ENCODE assay signal across 32 cellular contexts in genomic region chr12:107423531-107423930, GRCh38.
"Had no signal": no experiment of that assay in that cellular context is flagged by ENCODE, and none has a peak within 500 bp of the region (broad histone marks: within the 10 kb centered on the region; RNA-seq: fewer than 3 reads in every experiment).

No MANE protein-coding gene starts in this region.

- H3K27me3 ChIP-seq: body of pancreas, foreskin keratinocyte, gastrocnemius medialis had no signal

- H3K9me3 ChIP-seq: body of pancreas, gastrocnemius medialis had no signal

- H3K4me1 ChIP-seq: body of pancreas, esophagus muscularis mucosa, foreskin keratinocyte, gastrocnemius medialis had no signal

- H3K4me1 Mint-ChIP-seq: activated CD4-positive, alpha-beta T cell treated with anti-CD3 and anti-CD28 coated beads, Interleukin-2, amount 10 ng/mL, durations not matched to agents 7 days and 5 days had no signal

- H3K4me3 ChIP-seq: body of pancreas, esophagus muscularis mucosa, gastrocnemius medialis had no signal

- H3K9me3 Mint-ChIP-seq: T-helper 2 cell treated with Interferon-gamma antibody and Interleukin-4, amounts not matched to agents 5 μg/mL and 100 μg/mL, for 36 hours had no signal

- H3K36me3 ChIP-seq: esophagus muscularis mucosa, gastrocnemius medialis had no signal

- H3K27ac Mint-ChIP-seq: activated CD4-positive, alpha-beta T cell treated with anti-CD3 and anti-CD28 coated beads, Interleukin-2, amount 10 ng/mL, durations not matched to agents 7 days and 5 days; activated CD8-positive, alpha-beta T cell treated with anti-CD3 and anti-CD28 coated beads for 36 hours; activated naive CD8-positive, alpha-beta T cell; activated T-helper 17 cell treated with anti-CD3 and anti-CD28 coated beads, Interleukin-2, amount 50 U/mL, for 72 hours; effector memory CD8-positive, alpha-beta T cell; T-helper 17 cell; T-helper 2 cell treated with Interferon-gamma antibody and Interleukin-4, amounts not matched to agents 5 μg/mL and 100 μg/mL, for 36 hours; WTC11 had no signal

- H3K4me3 Mint-ChIP-seq: activated CD4-positive, alpha-beta T cell treated with anti-CD3 and anti-CD28 coated beads, Interleukin-2, amount 10 ng/mL, durations not matched to agents 7 days and 5 days; activated CD8-positive, alpha-beta T cell treated with anti-CD3 and anti-CD28 coated beads for 36 hours; activated naive CD8-positive, alpha-beta T cell; activated T-cell treated with anti-CD3 and anti-CD28 coated beads, Interleukin-2, amount 50 U/mL, for 4 hours; activated T-helper 17 cell treated with anti-CD3 and anti-CD28 coated beads, Interleukin-2, amount 50 U/mL, for 72 hours; effector memory CD8-positive, alpha-beta T cell; T-helper 17 cell; T-helper 2 cell treated with Interferon-gamma antibody and Interleukin-4, amounts not matched to agents 5 μg/mL and 100 μg/mL, for 36 hours; WTC11 had no signal

- H3K27ac ChIP-seq: body of pancreas, esophagus muscularis mucosa, foreskin keratinocyte, gastrocnemius medialis, VCaP had no signal

- DNase-seq: activated CD4-positive, alpha-beta T cell treated with anti-CD3 and anti-CD28 coated beads for 1 hour; activated CD4-positive, alpha-beta T cell treated with anti-CD3 and anti-CD28 coated beads for 4 hours; activated CD4-positive, alpha-beta T cell treated with anti-CD3 and anti-CD28 coated beads, Interleukin-2, amount 10 ng/mL, durations not matched to agents 7 days and 5 days; activated CD4-positive, alpha-beta T cell treated with anti-CD3 and anti-CD28 coated beads, Interleukin-2, amount 50 U/mL, for 48 hours; activated CD8-positive, alpha-beta memory T cell treated with anti-CD3 and anti-CD28 coated beads for 24 hours; activated CD8-positive, alpha-beta T cell treated with anti-CD3 and anti-CD28 coated beads for 36 hours; activated effector memory CD4-positive, alpha-beta T cell treated with Interleukin-2 at 50 U/mL for 16 hours; activated gamma-delta T cell treated with Interleukin-2 at 50 U/mL for 16 hours; activated naive CD4-positive, alpha-beta T cell treated with anti-CD3 and anti-CD28 coated beads, Interleukin-2, amount 50 U/mL, for 16 hours; activated naive CD4-positive, alpha-beta T cell treated with Interleukin-2 at 50 U/mL for 16 hours; activated T-cell treated with anti-CD3 and anti-CD28 coated beads, Interleukin-2, amount 50 U/mL, for 4 hours; amygdala; aorta; body of pancreas; caudate nucleus; cortex of kidney; dermis blood vessel endothelial cell; effector CD4-positive, alpha-beta T cell; effector memory CD8-positive, alpha-beta T cell; erythroblast; foreskin keratinocyte; gastrocnemius medialis; glutamatergic neuron; T-helper 1 cell; T-helper 17 cell; T1000 had no signal

- H3K27me3 Mint-ChIP-seq: activated CD4-positive, alpha-beta T cell treated with anti-CD3 and anti-CD28 coated beads, Interleukin-2, amount 10 ng/mL, durations not matched to agents 7 days and 5 days; activated CD8-positive, alpha-beta T cell treated with anti-CD3 and anti-CD28 coated beads for 36 hours; activated naive CD8-positive, alpha-beta T cell; activated T-helper 17 cell treated with anti-CD3 and anti-CD28 coated beads, Interleukin-2, amount 50 U/mL, for 72 hours; T-helper 17 cell had no signal
